In the genomic region with DNA sequence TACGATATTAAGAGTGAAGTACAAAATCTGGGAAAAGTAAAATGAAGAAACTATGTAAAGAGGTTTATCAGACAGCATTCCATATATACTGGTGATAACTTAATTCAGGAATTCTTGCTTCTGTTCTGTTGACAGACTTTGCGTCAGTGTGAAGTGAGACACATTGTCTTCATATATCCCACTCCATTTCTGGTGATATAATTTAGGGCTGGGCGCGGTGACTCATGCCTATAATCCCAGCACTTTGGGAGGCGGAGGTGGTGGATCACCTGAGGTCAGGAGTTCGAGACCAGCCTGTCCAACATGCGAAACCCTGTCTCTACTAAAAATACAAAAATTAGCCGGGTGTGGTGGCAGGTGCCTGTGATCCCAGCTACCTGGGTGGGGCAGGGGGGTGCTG, we compare ENCODE assay signal across 19 cellular contexts. TPM values are rescaled to one million over a fixed set of nuclear protein-coding genes. Genes with fewer than 3 reads are reported as not detected.
A peak's percentile ranks its signal among the peaks of the same experiment; 100 is the strongest.
DNase-seq lines count a peak whose midpoint lies in the region; ATAC-seq and TF ChIP-seq lines count a peak whose summit lies in the region.
"Had no signal": no experiment of that assay in that cellular context is flagged by ENCODE, and none has a peak within 500 bp of the region (broad histone marks: within the 10 kb centered on the region; RNA-seq: fewer than 3 reads in every experiment).

No MANE protein-coding gene starts in this region.

- H3K27me3 ChIP-seq in RWPE2 (ENCODE audit: insufficient read depth, poor library complexity, severe bottlenecking) (no peaks in the 10 kb centered on the region), GM23248 (replicated peaks; ENCODE audit: insufficient read depth) (no peaks in the 10 kb centered on the region), prostate gland (replicated peaks; ENCODE audit: insufficient read depth) (no peaks in the 10 kb centered on the region)
- no peaks in the 10 kb centered on the region for H3K27me3 ChIP-seq in naive thymus-derived CD4-positive, alpha-beta T cell (ENCODE audit: control insufficient read depth in 2 of 2, insufficient read depth in 2 of 2, low read length in 2 of 2)

- H3K4me1 Mint-ChIP-seq in naive thymus-derived CD4-positive, alpha-beta T cell: no peaks in the 10 kb centered on the region

- no peak for TF ChIP-seq POLR2A in prostate gland (IDR thresholded peaks at IDR 0.05)

- in situ Hi-C loops in GM23248 (cut with MboI): no loop called here

- H3K36me3 Mint-ChIP-seq in naive thymus-derived CD4-positive, alpha-beta T cell: no peaks in the 10 kb centered on the region
- H3K36me3 Mint-ChIP-seq: CD4-positive, alpha-beta memory T cell had no signal

- peak; percentile 35 for DNase-seq in Daoy (ENCODE audit: low read depth)
- DNase-seq in RWPE2 (ENCODE audit: low spot score): no peak
- peak; percentile 75 for DNase-seq in epithelial cell of esophagus (ENCODE audit: low read depth)
- DNase-seq in putamen (ENCODE audit: low spot score): peak; percentile 40
- DNase-seq in GM23248: no peak
- no peak for DNase-seq in prostate gland (ENCODE audit: low spot score)
- no peak for DNase-seq in naive thymus-derived CD4-positive, alpha-beta T cell
- DNase-seq: 8988T; C1 segment of cervical spinal cord; Calu3; CD4-positive, alpha-beta memory T cell; COR-L47; DMS153; DND-41; EL; GDM1; GOT3 had no signal

- no peak overlapping the region for H3K27ac Mint-ChIP-seq in naive thymus-derived CD4-positive, alpha-beta T cell
- H3K27ac Mint-ChIP-seq: CD4-positive, alpha-beta memory T cell had no signal

- intact Hi-C loops in prostate gland (cut with DNase I): no loop called here
- intact Hi-C loops in naive thymus-derived CD4-positive, alpha-beta T cell (cut with micrococcal nuclease): no loop called here

- no peak overlapping the region for H3K4me2 ChIP-seq in GM23248 (ENCODE audit: unreplicated experiment)

- TF ChIP-seq CTCF in RWPE2 (IDR thresholded peaks at IDR 0.05; ENCODE audit: poor library complexity, severe bottlenecking) (no peak), epithelial cell of esophagus (IDR thresholded peaks at IDR 0.05; ENCODE audit: insufficient read depth, low read depth, low read length, missing control alignments) (no peak), prostate gland (IDR thresholded peaks at IDR 0.05) (no peak)

- H3K4me1 ChIP-seq in RWPE2 (ENCODE audit: insufficient read depth, poor library complexity, severe bottlenecking) (peaks cover 3% of the 10 kb centered on the region), GM23248 (ENCODE audit: insufficient read depth) (no peaks in the 10 kb centered on the region), prostate gland (replicated peaks) (no peaks in the 10 kb centered on the region)
- H3K4me1 ChIP-seq in naive thymus-derived CD4-positive, alpha-beta T cell (ENCODE audit: control insufficient read depth in 2 of 2, insufficient read depth in 2 of 2, low read length in 2 of 2): no peaks in the 10 kb centered on the region

- no peaks in the 10 kb centered on the region for H4K20me1 ChIP-seq in GM23248 (ENCODE audit: insufficient read depth)

- WGBS in GM23248 (ENCODE audit: low coverage in 1 of 2, low lambda C conversion rate in 2 of 2, missing lambda C conversion rate in 2 of 2), 2 experiments: 82 to 90% methylated on average over 8 of the region's 8 CpGs
- 87% methylated on average over 8 of the region's 8 CpGs for WGBS in prostate gland

- no peak overlapping the region for H2AFZ ChIP-seq in GM23248

- H3K9me3 Mint-ChIP-seq in naive thymus-derived CD4-positive, alpha-beta T cell: no peaks in the 10 kb centered on the region
- H3K9me3 Mint-ChIP-seq: CD4-positive, alpha-beta memory T cell had no signal

- H3F3A ChIP-seq in GM23248 (ENCODE audit: insufficient read depth): no peaks in the 10 kb centered on the region

- H3K36me3 ChIP-seq in RWPE2 (ENCODE audit: low read depth) (no peaks in the 10 kb centered on the region), GM23248 (ENCODE audit: low read depth) (no peaks in the 10 kb centered on the region), prostate gland (no peaks in the 10 kb centered on the region)
- no peaks in the 10 kb centered on the region for H3K36me3 ChIP-seq in naive thymus-derived CD4-positive, alpha-beta T cell (ENCODE audit: control insufficient read depth in 2 of 3, insufficient read depth in 3 of 3, low read length in 3 of 3)
- H3K36me3 ChIP-seq: HAP-1 had no signal

- ATAC-seq in RWPE2 (ENCODE audit: low read depth): peak; percentile 82
- no peak for ATAC-seq in naive thymus-derived CD4-positive, alpha-beta T cell
- ATAC-seq: GM12878 had no signal

- no peaks in the 10 kb centered on the region for H3K9me3 ChIP-seq in RWPE2 (ENCODE audit: severe bottlenecking)
- no peaks in the 10 kb centered on the region for H3K9me3 ChIP-seq in GM23248 (ENCODE audit: low read depth)
- no peaks in the 10 kb centered on the region for H3K9me3 ChIP-seq in prostate gland
- no peaks in the 10 kb centered on the region for H3K9me3 ChIP-seq in naive thymus-derived CD4-positive, alpha-beta T cell (ENCODE audit: control insufficient read depth in 2 of 3, low read length in 3 of 3)
- H3K9me3 ChIP-seq: HAP-1 had no signal

- POLR2A ChIA-PET in naive thymus-derived CD4-positive, alpha-beta T cell (lab: Charles Lee): no interaction called here

- no peak overlapping the region for H3K9ac ChIP-seq in GM23248

- CTCF ChIA-PET in naive thymus-derived CD4-positive, alpha-beta T cell (lab: Charles Lee): no interaction called here

- peaks cover 0 to 6% (median 0%) of the 10 kb centered on the region in 5 donors for H3K27me3 Mint-ChIP-seq in naive thymus-derived CD4-positive, alpha-beta T cell
- H3K27me3 Mint-ChIP-seq: CD4-positive, alpha-beta memory T cell had no signal

- no peaks in the 10 kb centered on the region for H3K79me2 ChIP-seq in GM23248 (ENCODE audit: insufficient read depth)

- no peaks in the 10 kb centered on the region for H3K9me2 ChIP-seq in GM23248 (ENCODE audit: insufficient read depth)

- no peak overlapping the region for H3K27ac ChIP-seq in RWPE2 (ENCODE audit: poor library complexity, severe bottlenecking)
- no peak overlapping the region for H3K27ac ChIP-seq in GM23248
- no peak overlapping the region for H3K27ac ChIP-seq in prostate gland
- no peak overlapping the region for H3K27ac ChIP-seq in naive thymus-derived CD4-positive, alpha-beta T cell (ENCODE audit: low read depth, low read length)

- no peak overlapping the region for H3K4me3 ChIP-seq in RWPE2 (ENCODE audit: severe bottlenecking)
- H3K4me3 ChIP-seq in epithelial cell of esophagus (ENCODE audit: low read length): no peak overlapping the region
- H3K4me3 ChIP-seq in GM23248: no peak overlapping the region
- no peak overlapping the region for H3K4me3 ChIP-seq in prostate gland
- no peak overlapping the region for H3K4me3 ChIP-seq in naive thymus-derived CD4-positive, alpha-beta T cell (ENCODE audit: low read length)
- H3K4me3 ChIP-seq: GM12878, HAP-1 had no signal

- no peak overlapping the region for H3K4me3 Mint-ChIP-seq in naive thymus-derived CD4-positive, alpha-beta T cell
- H3K4me3 Mint-ChIP-seq: CD4-positive, alpha-beta memory T cell had no signal

RNA-seq across cellular contexts. Expression of gene RAD52, which starts 20.3 kb away (rescaled TPM):
- total RNA-seq in Daoy (2014; rRNA removed; shearing (Covaris generic)): 11.4 and 11.8 TPM in 2 replicates
- 16.1 and 20.0 TPM in 2 replicates for total RNA-seq in GM23248 (2014; rRNA removed; shearing (Covaris generic))
- 5.0 and 7.4 TPM in 2 replicates for polyA plus RNA-seq in GM23248 (2016; fragmentation: Nextera tagmentation; extraction: Ambion mirVana)
- total RNA-seq in prostate gland: 10 to 100 TPM; 16.7 to 30.5 TPM
- total RNA-seq in naive thymus-derived CD4-positive, alpha-beta T cell: 10 to 100 TPM; 11.0 to 34.9 (median 18.3) TPM
- 1 to 10 TPM; 2.8 to 4.7 TPM for polyA plus RNA-seq in naive thymus-derived CD4-positive, alpha-beta T cell

RNA-seq across cellular contexts. Expression of gene ERC1, which starts 21.2 kb away (rescaled TPM):
- 18.1 and 22.8 TPM in 2 replicates for total RNA-seq in Daoy (2014; rRNA removed; shearing (Covaris generic))
- total RNA-seq in GM23248 (2014; rRNA removed; shearing (Covaris generic)): 23.3 and 26.4 TPM in 2 replicates
- polyA plus RNA-seq in GM23248 (2016; fragmentation: Nextera tagmentation; extraction: Ambion mirVana): 20.5 and 21.5 TPM in 2 replicates
- 10 to 100 TPM; 18.9 to 72.9 TPM for total RNA-seq in prostate gland
- total RNA-seq in naive thymus-derived CD4-positive, alpha-beta T cell: 10 to 100 TPM; 48.6 to 62.0 (median 52.4) TPM
- 10 to 100 TPM; 15.9 to 23.1 TPM for polyA plus RNA-seq in naive thymus-derived CD4-positive, alpha-beta T cell

Comparison
In these comparisons a context has a peak if more than half of its experiments do, and no peak if none do; other contexts are left out.
1. DNase-seq: peak in Daoy (single experiment), epithelial cell of esophagus (single experiment) and putamen (single experiment); none in RWPE2 (single experiment), GM23248 (single experiment), prostate gland (single experiment) and naive thymus-derived CD4-positive, alpha-beta T cell (0 of 9).